ENCODE assay signal across 9 cellular contexts in genomic region chr3:179608931-179609720, GRCh38. TPM values are rescaled to one million over a fixed set of nuclear protein-coding genes. Genes with fewer than 3 reads are reported as not detected.
DNase-seq lines count a peak whose midpoint lies in the region; ATAC-seq and TF ChIP-seq lines count a peak whose summit lies in the region.
"Had no signal": no experiment of that assay in that cellular context is flagged by ENCODE, and none has a peak within 500 bp of the region (broad histone marks: within the 10 kb centered on the region; RNA-seq: fewer than 3 reads in every experiment).

No MANE protein-coding gene starts in this region.

- H3K4me2 ChIP-seq in hepatocyte = no peak overlapping the region

- H3K4me3 Mint-ChIP-seq in activated naive CD4-positive, alpha-beta T cell treated with anti-CD3 and anti-CD28 coated beads for 36 hours = peak overlapping the region; percentile 58
- peak overlapping the region; percentile 66 for H3K4me3 Mint-ChIP-seq in stimulated activated naive CD8-positive, alpha-beta T cell treated with anti-CD3 and anti-CD28 coated beads, Interleukin-15, Interleukin-2, amounts not matched to agents 100 ng/mL and 50 ng/mL, for 24 hours

- no peaks in the 10 kb centered on the region for H3K36me3 ChIP-seq in hepatocyte (replicated peaks; ENCODE audit: insufficient read depth, low read depth)

- H3K9me3 ChIP-seq in hepatocyte (ENCODE audit: low read depth) = no peaks in the 10 kb centered on the region

- intact Hi-C loops in activated naive CD4-positive, alpha-beta T cell treated with anti-CD3 and anti-CD28 coated beads for 36 hours (cut with micrococcal nuclease) = loop anchor here (1.0 to 10.0 kb wide), 6 partner anchors 35 to 1376 kb away; partner anchors contain the start of genes DNAJC19, PIK3CA and TTC14

- H3K27me3 ChIP-seq in hepatocyte = no peaks in the 10 kb centered on the region

- no peak overlapping the region for H3K27ac ChIP-seq in hepatocyte

- no peaks in the 10 kb centered on the region for H3K9me3 Mint-ChIP-seq in activated naive CD4-positive, alpha-beta T cell treated with anti-CD3 and anti-CD28 coated beads for 36 hours
- no peaks in the 10 kb centered on the region for H3K9me3 Mint-ChIP-seq in stimulated activated naive CD8-positive, alpha-beta T cell treated with anti-CD3 and anti-CD28 coated beads, Interleukin-15, Interleukin-2, amounts not matched to agents 100 ng/mL and 50 ng/mL, for 24 hours

- no peaks in the 10 kb centered on the region for H3K9me2 ChIP-seq in hepatocyte (replicated peaks; ENCODE audit: insufficient read depth)

- 53% methylated on average over 6 of the region's 6 CpGs for WGBS in hepatocyte (ENCODE audit: low lambda C conversion rate, missing lambda C conversion rate)

- peaks cover 19% of the 10 kb centered on the region for H3K36me3 Mint-ChIP-seq in activated naive CD4-positive, alpha-beta T cell treated with anti-CD3 and anti-CD28 coated beads for 36 hours (ENCODE audit: low read depth)
- H3K36me3 Mint-ChIP-seq in stimulated activated naive CD8-positive, alpha-beta T cell treated with anti-CD3 and anti-CD28 coated beads, Interleukin-15, Interleukin-2, amounts not matched to agents 100 ng/mL and 50 ng/mL, for 24 hours (ENCODE audit: low read depth) = peaks cover 33% of the 10 kb centered on the region

- CTCF ChIA-PET in activated naive CD4-positive, alpha-beta T cell treated with anti-CD3 and anti-CD28 coated beads for 36 hours (lab: Charles Lee) = interaction anchor here (0.9 kb wide), 1 partner anchor 35 kb away, joined by 3 read pairs; no protein-coding TSS in a partner anchor

- ATAC-seq in HG03039 (IDR thresholded peaks at IDR 0.05; ENCODE audit: unreplicated experiment) = peak; percentile 54

- H3K4me1 Mint-ChIP-seq in activated naive CD4-positive, alpha-beta T cell treated with anti-CD3 and anti-CD28 coated beads for 36 hours (ENCODE audit: low read depth) = peaks cover 52% of the 10 kb centered on the region
- H3K4me1 Mint-ChIP-seq in stimulated activated naive CD8-positive, alpha-beta T cell treated with anti-CD3 and anti-CD28 coated beads, Interleukin-15, Interleukin-2, amounts not matched to agents 100 ng/mL and 50 ng/mL, for 24 hours (ENCODE audit: low read depth) = peaks cover 52% of the 10 kb centered on the region

- peaks cover 3% of the 10 kb centered on the region for H4K20me1 ChIP-seq in hepatocyte (ENCODE audit: insufficient read depth, poor library complexity, severe bottlenecking)

- no peak overlapping the region for H2AFZ ChIP-seq in hepatocyte

- H3K27me3 Mint-ChIP-seq in activated naive CD4-positive, alpha-beta T cell treated with anti-CD3 and anti-CD28 coated beads for 36 hours (ENCODE audit: low read depth) = no peaks in the 10 kb centered on the region
- H3K27me3 Mint-ChIP-seq in stimulated activated naive CD8-positive, alpha-beta T cell treated with anti-CD3 and anti-CD28 coated beads, Interleukin-15, Interleukin-2, amounts not matched to agents 100 ng/mL and 50 ng/mL, for 24 hours = no peaks in the 10 kb centered on the region

- no peak overlapping the region for H3K4me3 ChIP-seq in hepatocyte
- H3K4me3 ChIP-seq: lung had no signal

- DNase-seq in activated naive CD4-positive, alpha-beta T cell treated with anti-CD3 and anti-CD28 coated beads for 36 hours = peak; percentile 52
- DNase-seq in activated naive CD4-positive, alpha-beta T cell (lab: John Stamatoyannopoulos, UW) = no peak
- DNase-seq in SIG-M5 treated with dmso at 0.1 percent for 504 hours (lab: John Stamatoyannopoulos, UW; ENCODE audit: unreplicated experiment) (peak; percentile 75), Ammon's horn (ENCODE audit: low spot score) (no peak), hepatocyte (ENCODE audit: low spot score) (no peak), HuH-7 (ENCODE audit: low spot score) (no peak)

- H3K4me1 ChIP-seq in hepatocyte (ENCODE audit: insufficient read depth) = no peaks in the 10 kb centered on the region

- peak overlapping the region; percentile 90 for H3K27ac Mint-ChIP-seq in activated naive CD4-positive, alpha-beta T cell treated with anti-CD3 and anti-CD28 coated beads for 36 hours
- H3K27ac Mint-ChIP-seq in stimulated activated naive CD8-positive, alpha-beta T cell treated with anti-CD3 and anti-CD28 coated beads, Interleukin-15, Interleukin-2, amounts not matched to agents 100 ng/mL and 50 ng/mL, for 24 hours = peak overlapping the region; percentile 96

- peaks cover 67% of the 10 kb centered on the region for H3K79me2 ChIP-seq in hepatocyte

- TF ChIP-seq CTCF in hepatocyte (IDR thresholded peaks at IDR 0.05; ENCODE audit: poor library complexity) = no peak

RNA-seq across cellular contexts. Expression of gene NDUFB5, which starts 4.5 kb away (rescaled TPM):
- total RNA-seq in activated naive CD4-positive, alpha-beta T cell treated with anti-CD3 and anti-CD28 coated beads for 36 hours = 100 to 1,000 TPM; 148 to 151 TPM
- 150 and 152 TPM in 2 replicates for total RNA-seq in hepatocyte
- polyA plus RNA-seq in hepatocyte = 107 and 108 TPM in 2 replicates

RNA-seq across cellular contexts. Expression of gene MRPL47, which starts 4.7 kb away (rescaled TPM):
- 10 to 100 TPM; 48.8 to 50.4 TPM for total RNA-seq in activated naive CD4-positive, alpha-beta T cell treated with anti-CD3 and anti-CD28 coated beads for 36 hours
- total RNA-seq in hepatocyte = 38.3 and 46.7 TPM in 2 replicates
- polyA plus RNA-seq in hepatocyte = 63.6 and 63.8 TPM in 2 replicates

RNA-seq across cellular contexts. Expression of gene USP13, which starts 43.7 kb away (rescaled TPM):
- 10 to 100 TPM; 12.0 to 12.1 TPM for total RNA-seq in activated naive CD4-positive, alpha-beta T cell treated with anti-CD3 and anti-CD28 coated beads for 36 hours
- total RNA-seq in hepatocyte = 9.6 and 13.5 TPM in 2 replicates
- 15.7 and 26.0 TPM in 2 replicates for polyA plus RNA-seq in hepatocyte

RNA-seq across cellular contexts. Expression of gene ACTL6A, which starts 46.4 kb away (rescaled TPM):
- total RNA-seq in activated naive CD4-positive, alpha-beta T cell treated with anti-CD3 and anti-CD28 coated beads for 36 hours = 10 to 100 TPM; 89.2 to 90.0 TPM
- total RNA-seq in hepatocyte = 56.8 and 92.6 TPM in 2 replicates
- 61.2 and 68.7 TPM in 2 replicates for polyA plus RNA-seq in hepatocyte

Comparison
In these comparisons a context has a peak if more than half of its experiments do, and no peak if none do; other contexts are left out.
1. DNase-seq: peak in activated naive CD4-positive, alpha-beta T cell treated with anti-CD3 and anti-CD28 coated beads for 36 hours (single experiment) and SIG-M5 treated with dmso at 0.1 percent for 504 hours (single experiment); none in activated naive CD4-positive, alpha-beta T cell (0 of 4), Ammon's horn (single experiment), hepatocyte (single experiment) and HuH-7 (single experiment).